7 cellular contexts compared by ENCODE assay signal in the genomic region with DNA sequence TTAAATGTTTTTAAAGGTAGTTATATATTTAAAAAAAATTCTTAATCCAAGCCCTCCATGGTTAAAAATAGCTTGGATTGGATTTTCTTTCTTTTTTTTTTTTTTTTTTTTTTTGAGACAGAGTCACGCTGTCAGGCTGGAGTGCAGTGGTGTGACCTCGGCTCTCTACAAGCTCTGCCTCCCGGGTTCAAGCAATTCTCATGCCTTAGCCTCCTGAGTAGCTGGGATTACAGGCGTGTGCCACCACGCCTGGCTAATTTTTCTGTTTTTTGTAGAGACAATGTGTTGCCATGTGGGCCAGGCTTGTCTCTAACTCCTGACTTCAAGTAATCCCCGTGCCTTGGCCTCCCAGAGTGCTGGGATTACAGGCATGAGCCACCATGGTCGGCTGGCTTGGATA. TPM values are rescaled to one million over a fixed set of nuclear protein-coding genes. Genes with fewer than 3 reads are reported as not detected.
A peak's percentile ranks its signal among the peaks of the same experiment; 100 is the strongest.
DNase-seq lines count a peak whose midpoint lies in the region; ATAC-seq and TF ChIP-seq lines count a peak whose summit lies in the region.
"Not testable (repeated sequence)": the region's sequence is repeated elsewhere in the genome, so short reads cannot be mapped to it uniquely, and the experiment has no call there.

No MANE protein-coding gene starts in this region.

- DNase-seq in NCI-H82 (lab: John Stamatoyannopoulos, UW) (peak; percentile 81), neural progenitor cell (ENCODE audit: low spot score) (peak; percentile 20)
- not testable (repeated sequence) for DNase-seq in activated T-cell treated with anti-CD3 and anti-CD28 coated beads, Interleukin-2, amount 50 U/mL, for 72 hours; mammary epithelial cell

- not testable (repeated sequence) for ATAC-seq in activated T-cell treated with anti-CD3 and anti-CD28 coated beads, Interleukin-2, amount 50 U/mL, for 72 hours (replicated peaks in 1 of 2)

- CTCF ChIA-PET in mammary epithelial cell (lab: Charles Lee; ENCODE audit: low non-redundant PET): not testable (repeated sequence)

- H3K4me2 ChIP-seq in SU-DHL-6 (ENCODE audit: low read depth, low read length, poor library complexity, severe bottlenecking): peak overlapping the region; percentile 93
- peak overlapping the region; percentile 86 for H3K4me2 ChIP-seq in mammary epithelial cell (ENCODE audit: insufficient read depth, low read depth, low read length)
- not testable (repeated sequence) for H3K4me2 ChIP-seq in neural progenitor cell

- in situ Hi-C loops in mammary epithelial cell (cut with MboI; ENCODE audit: low sequenced_read_pairs in 2 of 2): not testable (repeated sequence)

- H3K9me3 ChIP-seq in SU-DHL-6 (ENCODE audit: insufficient read depth, low read length); mammary epithelial cell (replicated peaks; ENCODE audit: insufficient read depth, low read length); neural progenitor cell (ENCODE audit: low read depth); subcutaneous abdominal adipose tissue (ENCODE audit: control insufficient read depth in 5 of 5, low read length in 5 of 5): not testable (repeated sequence)

- H3K4me3 Mint-ChIP-seq in activated T-cell treated with anti-CD3 and anti-CD28 coated beads, Interleukin-2, amount 50 U/mL, for 72 hours: peak overlapping the region; percentile 20 to 29
- not testable (repeated sequence) for H3K4me3 Mint-ChIP-seq in neural progenitor cell

- intact Hi-C loops in mammary epithelial cell (cut with micrococcal nuclease): not testable (repeated sequence)

- peaks cover 13 to 37% of the 10 kb centered on the region in 2 donors for H3K36me3 Mint-ChIP-seq in activated T-cell treated with anti-CD3 and anti-CD28 coated beads, Interleukin-2, amount 50 U/mL, for 72 hours (ENCODE audit: insufficient read depth in 2 of 2)
- H3K36me3 Mint-ChIP-seq in neural progenitor cell: peaks cover 12% of the 10 kb centered on the region

- BruUV-seq in mammary epithelial cell (replicated peaks; lab: Mats Ljungman, UMichigan): not testable (repeated sequence)

- H3K36me3 ChIP-seq in SU-DHL-6 (ENCODE audit: low read length) (peaks cover 64% of the 10 kb centered on the region), mammary epithelial cell (ENCODE audit: insufficient read depth, low read length) (peaks cover 25% of the 10 kb centered on the region), subcutaneous abdominal adipose tissue (ENCODE audit: control insufficient read depth in 5 of 5, insufficient read depth in 5 of 5, low read length in 5 of 5) (peaks cover 8 to 22% (median 17%) of the 10 kb centered on the region in 5 donors)
- H3K36me3 ChIP-seq in neural progenitor cell: not testable (repeated sequence)

- H3K9me2 ChIP-seq in SU-DHL-6 (replicated peaks; ENCODE audit: insufficient read depth, low read length): not testable (repeated sequence)

- not testable (repeated sequence) for H3K27ac ChIP-seq in SU-DHL-6 (ENCODE audit: low read depth, low read length); mammary epithelial cell (ENCODE audit: insufficient read depth, low read depth, low read length); neural progenitor cell
- H3K27ac ChIP-seq in subcutaneous abdominal adipose tissue (ENCODE audit: low read depth, low read length): peak overlapping the region; percentile 42

- peak overlapping the region; percentile 23 for H3K4me3 ChIP-seq in GM08714 (ENCODE audit: low read length)
- H3K4me3 ChIP-seq in SU-DHL-6 (ENCODE audit: insufficient read depth, low read length, poor library complexity, severe bottlenecking); mammary epithelial cell (replicated peaks in 1 of 3; ENCODE audit: insufficient read depth in 1 of 3, low read depth in 2 of 3, low read length in 3 of 3); neural progenitor cell; subcutaneous abdominal adipose tissue (ENCODE audit: low read depth in 1 of 5, low read length in 5 of 5): not testable (repeated sequence)

- peaks cover 30% of the 10 kb centered on the region for H3K4me1 ChIP-seq in mammary epithelial cell (ENCODE audit: insufficient read depth, low read length)
- peaks cover 22% of the 10 kb centered on the region for H3K4me1 ChIP-seq in neural progenitor cell
- H3K4me1 ChIP-seq in subcutaneous abdominal adipose tissue (ENCODE audit: control insufficient read depth in 5 of 5, insufficient read depth in 5 of 5, low read length in 5 of 5): peaks cover 0 to 60% (median 46%) of the 10 kb centered on the region in 5 donors

- not testable (repeated sequence) for H3K27me3 ChIP-seq in SU-DHL-6 (ENCODE audit: low read length); mammary epithelial cell (ENCODE audit: insufficient read depth, low read length); neural progenitor cell; subcutaneous abdominal adipose tissue (ENCODE audit: control insufficient read depth in 5 of 5, insufficient read depth in 4 of 5, low read length in 5 of 5)

- H3K27me3 Mint-ChIP-seq in activated T-cell treated with anti-CD3 and anti-CD28 coated beads, Interleukin-2, amount 50 U/mL, for 72 hours (ENCODE audit: low read depth); neural progenitor cell (ENCODE audit: insufficient read depth, low read depth): not testable (repeated sequence)

- peaks cover 52% of the 10 kb centered on the region for H3K4me1 Mint-ChIP-seq in activated T-cell treated with anti-CD3 and anti-CD28 coated beads, Interleukin-2, amount 50 U/mL, for 72 hours (ENCODE audit: low read depth)
- peaks cover 21% of the 10 kb centered on the region for H3K4me1 Mint-ChIP-seq in neural progenitor cell

- 97% methylated on average over 6 of the region's 7 CpGs for WGBS in mammary epithelial cell (ENCODE audit: low coverage, missing lambda C conversion rate)

- H3K79me2 ChIP-seq in SU-DHL-6 (ENCODE audit: insufficient read depth, low read length): peaks cover 100% of the 10 kb centered on the region
- peaks cover 97% of the 10 kb centered on the region for H3K79me2 ChIP-seq in mammary epithelial cell (ENCODE audit: insufficient read depth, low read length)
- H3K79me2 ChIP-seq in neural progenitor cell (ENCODE audit: low read depth): peaks cover 100% of the 10 kb centered on the region

- H3K9me3 Mint-ChIP-seq in activated T-cell treated with anti-CD3 and anti-CD28 coated beads, Interleukin-2, amount 50 U/mL, for 72 hours; neural progenitor cell: not testable (repeated sequence)

- dilution Hi-C loops in mammary epithelial cell (cut with HindIII; ENCODE audit: low sequenced_read_pairs): not testable (repeated sequence)

- peaks cover 12% of the 10 kb centered on the region for H3F3A ChIP-seq in SU-DHL-6 (ENCODE audit: insufficient read depth)
- H3F3A ChIP-seq in neural progenitor cell (ENCODE audit: low read depth): not testable (repeated sequence)

- H4K20me1 ChIP-seq in SU-DHL-6 (ENCODE audit: low read depth, low read length) (peaks cover 60% of the 10 kb centered on the region), neural progenitor cell (ENCODE audit: low read depth) (peaks cover 39% of the 10 kb centered on the region)
- not testable (repeated sequence) for H4K20me1 ChIP-seq in mammary epithelial cell (ENCODE audit: insufficient read depth, low read length)

- not testable (repeated sequence) for H2AFZ ChIP-seq in SU-DHL-6 (ENCODE audit: low read depth, low read length, severe bottlenecking); mammary epithelial cell (ENCODE audit: low read depth, low read length); neural progenitor cell (replicated peaks)

- H3K27ac Mint-ChIP-seq in activated T-cell treated with anti-CD3 and anti-CD28 coated beads, Interleukin-2, amount 50 U/mL, for 72 hours; neural progenitor cell: not testable (repeated sequence)

- not testable (repeated sequence) for H3K9ac ChIP-seq in SU-DHL-6 (ENCODE audit: low read length); mammary epithelial cell (ENCODE audit: insufficient read depth, low read length); neural progenitor cell; subcutaneous abdominal adipose tissue (ENCODE audit: low read length in 5 of 5)

- TF ChIP-seq CTCF in SU-DHL-6 (IDR thresholded peaks at IDR 0.05; ENCODE audit: insufficient read depth, low read length, poor library complexity, severe bottlenecking); mammary epithelial cell (conservative IDR thresholded peaks at IDR 0.05 in 1 of 2, IDR thresholded peaks at IDR 0.05 in 1 of 2; ENCODE audit: extremely low read depth in 1 of 2, insufficient read depth in 1 of 2, low read depth in 1 of 2, low read length in 2 of 2); neural progenitor cell (IDR thresholded peaks at IDR 0.05): not testable (repeated sequence)

RNA-seq across cellular contexts. Expression of a gene that starts 5.6 kb away (rescaled TPM):
- 10 to 100 TPM; 78.4 to 86.2 TPM for total RNA-seq in activated T-cell treated with anti-CD3 and anti-CD28 coated beads, Interleukin-2, amount 50 U/mL, for 72 hours
- total RNA-seq in mammary epithelial cell (10 to 100 TPM; 35.8 to 79.2 TPM), neural progenitor cell (ENCODE audit: low replicate concordance) (55.3 and 78.3 TPM in 2 replicates)
- polyA plus RNA-seq in mammary epithelial cell: 25.7 TPM
- polyA minus RNA-seq in mammary epithelial cell: 55.4 TPM
